21 cellular contexts compared by ENCODE assay signal in the genomic region with DNA sequence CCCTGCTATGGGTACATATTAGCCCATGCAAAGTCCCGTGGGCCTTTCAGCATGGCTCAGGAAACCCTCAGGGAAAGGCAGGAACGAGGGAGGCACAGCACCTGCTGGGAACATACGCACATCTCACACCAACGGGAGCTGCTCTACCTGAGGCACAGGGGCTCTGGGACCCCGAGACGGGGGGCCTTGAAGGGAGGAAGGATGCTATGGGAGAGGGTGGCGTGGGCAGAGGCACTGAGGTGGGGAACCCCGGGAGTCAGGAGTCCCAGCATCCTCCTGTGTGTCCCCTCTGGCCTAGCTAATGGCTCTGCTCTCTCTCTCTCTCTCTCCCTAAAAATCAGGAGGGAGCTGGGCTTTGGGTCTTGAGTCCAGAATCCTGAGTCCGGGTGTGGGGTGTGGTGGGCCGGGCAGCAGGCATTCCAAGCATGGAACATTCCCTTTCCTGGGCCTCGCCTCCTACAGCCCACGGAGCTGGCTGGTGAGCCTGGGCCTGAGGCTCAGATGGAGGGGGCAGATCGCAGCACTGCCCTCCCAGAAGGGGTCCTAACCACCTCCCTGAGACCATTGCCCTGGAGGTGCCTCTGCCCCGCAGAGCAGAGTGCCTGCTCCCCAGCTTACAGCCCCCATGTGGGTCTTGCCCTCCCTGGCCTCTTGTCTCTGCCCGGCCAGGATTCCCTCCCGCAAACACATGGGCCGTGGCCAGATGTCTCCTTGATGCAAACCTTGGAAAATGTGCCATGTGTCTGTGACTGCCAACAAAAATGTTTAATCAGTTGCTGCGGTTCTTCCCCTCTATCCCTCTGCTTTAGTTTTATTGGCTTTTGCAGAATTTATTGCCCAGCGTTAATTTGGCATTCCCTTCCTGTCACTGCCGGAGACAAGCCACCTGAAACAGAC.
DNase-seq lines count a peak whose midpoint lies in the region; ATAC-seq and TF ChIP-seq lines count a peak whose summit lies in the region.
"Had no signal": no experiment of that assay in that cellular context is flagged by ENCODE, and none has a peak within 500 bp of the region (broad histone marks: within the 10 kb centered on the region; RNA-seq: fewer than 3 reads in every experiment).

No MANE protein-coding gene starts in this region.

- no peak for TF ChIP-seq CTCF in HEK293 (tag by site-specific recombination; IDR thresholded peaks at IDR 0.05)
- TF ChIP-seq CTCF in hepatocyte (IDR thresholded peaks at IDR 0.05; ENCODE audit: poor library complexity), result no peak

- H3K9me3 ChIP-seq in HEK293 (ENCODE audit: control insufficient read depth, insufficient read depth, low read depth, low read length) (no peaks in the 10 kb centered on the region), hepatocyte (ENCODE audit: low read depth) (no peaks in the 10 kb centered on the region)
- H3K9me3 ChIP-seq: esophagus squamous epithelium, neutrophil, thoracic aorta had no signal

- H3K36me3 ChIP-seq in HEK293 (ENCODE audit: control insufficient read depth in 2 of 2, insufficient read depth in 1 of 2, low read length in 2 of 2) (no peaks in the 10 kb centered on the region), hepatocyte (replicated peaks; ENCODE audit: insufficient read depth, low read depth) (no peaks in the 10 kb centered on the region)
- H3K36me3 ChIP-seq: esophagus squamous epithelium, neutrophil, thoracic aorta had no signal

- no peaks in the 10 kb centered on the region for H3K27me3 ChIP-seq in hepatocyte
- H3K27me3 ChIP-seq: neutrophil had no signal

- peak; percentile 14 for ATAC-seq in stimulated activated effector memory CD8-positive, alpha-beta T cell treated with anti-CD3 and anti-CD28 coated beads, Interleukin-12 subunit alpha, Interleukin-12 subunit beta, amount 100 ng/mL, for 72 hours
- no peak for ATAC-seq in GM18858 (IDR thresholded peaks at IDR 0.05; ENCODE audit: unreplicated experiment)
- no peak for ATAC-seq in HG03025 (IDR thresholded peaks at IDR 0.05; ENCODE audit: low FRiP score, unreplicated experiment)
- ATAC-seq: activated naive CD4-positive, alpha-beta T cell treated with anti-CD3 and anti-CD28 coated beads, Interleukin-2, amount 50 U/mL, for 72 hours; T-cell had no signal

- no peaks in the 10 kb centered on the region for H3K79me2 ChIP-seq in hepatocyte

- H4K20me1 ChIP-seq in hepatocyte (ENCODE audit: insufficient read depth, poor library complexity, severe bottlenecking), result no peaks in the 10 kb centered on the region

- H3K4me2 ChIP-seq in hepatocyte, result peak overlapping the region; percentile 54

- H3K36me3 Mint-ChIP-seq in stimulated activated effector memory CD8-positive, alpha-beta T cell treated with anti-CD3 and anti-CD28 coated beads, Interleukin-12 subunit alpha, Interleukin-12 subunit beta, amount 100 ng/mL, for 72 hours, result no peaks in the 10 kb centered on the region
- H3K36me3 Mint-ChIP-seq: activated naive CD4-positive, alpha-beta T cell treated with anti-CD3 and anti-CD28 coated beads, Interleukin-2, amount 50 U/mL, for 72 hours; IgD-negative memory B cell; T-cell had no signal

- DNase-seq in SHP77 (lab: John Stamatoyannopoulos, UW) (peak; percentile 23), hepatocyte (ENCODE audit: low spot score) (no peak), putamen (ENCODE audit: low spot score) (no peak)
- DNase-seq in stimulated activated effector memory CD8-positive, alpha-beta T cell treated with anti-CD3 and anti-CD28 coated beads, Interleukin-12 subunit alpha, Interleukin-12 subunit beta, amount 100 ng/mL, for 72 hours (ENCODE audit: low spot score in 2 of 2), result no peak
- DNase-seq: activated CD4-positive, alpha-beta T cell treated with anti-CD3 and anti-CD28 coated beads, Interleukin-2, amount 50 U/mL, for 48 hours; activated T-cell treated with anti-CD3 and anti-CD28 coated beads, Interleukin-2, amount 50 U/mL, for 1 hour; Calu3; esophagus squamous epithelium; mesendoderm; NCI-H1048; NCI-H82; stimulated activated CD4-positive, alpha-beta T cell treated with anti-CD3 and anti-CD28 coated beads, Interleukin-4, amount 100 ng/mL, for 1 hour; T-cell had no signal

- H3K4me1 ChIP-seq in HEK293 (ENCODE audit: control insufficient read depth, insufficient read depth, low read length) (peaks cover 18% of the 10 kb centered on the region), hepatocyte (ENCODE audit: insufficient read depth) (peaks cover 41% of the 10 kb centered on the region)

- H3K4me1 Mint-ChIP-seq in stimulated activated effector memory CD8-positive, alpha-beta T cell treated with anti-CD3 and anti-CD28 coated beads, Interleukin-12 subunit alpha, Interleukin-12 subunit beta, amount 100 ng/mL, for 72 hours, result no peaks in the 10 kb centered on the region
- H3K4me1 Mint-ChIP-seq: B cell, IgD-negative memory B cell, T-cell had no signal

- H2AFZ ChIP-seq in hepatocyte, result no peak overlapping the region

- WGBS in hepatocyte (ENCODE audit: low lambda C conversion rate, missing lambda C conversion rate), result 70% methylated on average over 20 of the region's 20 CpGs

- H3K27ac ChIP-seq in HEK293 (ENCODE audit: extremely low read depth, low read depth, low read length), result no peak overlapping the region
- no peak overlapping the region for H3K27ac ChIP-seq in hepatocyte
- H3K27ac ChIP-seq: neutrophil, thoracic aorta had no signal

- POLR2A ChIA-PET in HEK293 (lab: Yijun Ruan, JAX), result no interaction called here

- no peak overlapping the region for H3K4me3 Mint-ChIP-seq in stimulated activated effector memory CD8-positive, alpha-beta T cell treated with anti-CD3 and anti-CD28 coated beads, Interleukin-12 subunit alpha, Interleukin-12 subunit beta, amount 100 ng/mL, for 72 hours
- H3K4me3 Mint-ChIP-seq: B cell, IgD-negative memory B cell, T-cell had no signal

- H3K27ac Mint-ChIP-seq in stimulated activated effector memory CD8-positive, alpha-beta T cell treated with anti-CD3 and anti-CD28 coated beads, Interleukin-12 subunit alpha, Interleukin-12 subunit beta, amount 100 ng/mL, for 72 hours, result no peak overlapping the region
- H3K27ac Mint-ChIP-seq: activated naive CD4-positive, alpha-beta T cell treated with anti-CD3 and anti-CD28 coated beads, Interleukin-2, amount 50 U/mL, for 72 hours; B cell; T-cell had no signal

- H3K4me3 ChIP-seq in HEK293 (ENCODE audit: low read depth, low read length) (no peak overlapping the region), hepatocyte (no peak overlapping the region)
- H3K4me3 ChIP-seq: esophagus squamous epithelium, thoracic aorta had no signal

- H3K9me3 Mint-ChIP-seq in stimulated activated effector memory CD8-positive, alpha-beta T cell treated with anti-CD3 and anti-CD28 coated beads, Interleukin-12 subunit alpha, Interleukin-12 subunit beta, amount 100 ng/mL, for 72 hours, result no peaks in the 10 kb centered on the region
- H3K9me3 Mint-ChIP-seq: activated naive CD4-positive, alpha-beta T cell treated with anti-CD3 and anti-CD28 coated beads, Interleukin-2, amount 50 U/mL, for 72 hours; IgD-negative memory B cell; T-cell had no signal

- CTCF ChIA-PET in HEK293 (lab: Yijun Ruan, JAX), result interaction anchor here (11.1 kb wide), 1 partner anchor 12 kb away, joined by 107 read pairs; no protein-coding TSS in a partner anchor

- H3K9me2 ChIP-seq in hepatocyte (replicated peaks; ENCODE audit: insufficient read depth), result no peaks in the 10 kb centered on the region

TF ChIP-seq in HEK293, 187 proteins besides CTCF, POLR2A, EP300 and RAD21 (continues in another document):
- TF ChIP-seq GLIS1 (tag by site-specific recombination; IDR thresholded peaks at IDR 0.05) (peak; percentile 87), PRDM10 (tag by site-specific recombination; IDR thresholded peaks at IDR 0.05) (peak; percentile 35; the same call in 1 of the 2 replicates)

Comparison
In these comparisons a context has a peak if more than half of its experiments do, and no peak if none do; other contexts are left out.
1. DNase-seq: peak in SHP77 (2 of 2); none in hepatocyte (single experiment), stimulated activated effector memory CD8-positive, alpha-beta T cell treated with anti-CD3 and anti-CD28 coated beads, Interleukin-12 subunit alpha, Interleukin-12 subunit beta, amount 100 ng/mL, for 72 hours (0 of 2) and putamen (single experiment).